ENCODE assay signal across 10 cellular contexts in the genomic region with DNA sequence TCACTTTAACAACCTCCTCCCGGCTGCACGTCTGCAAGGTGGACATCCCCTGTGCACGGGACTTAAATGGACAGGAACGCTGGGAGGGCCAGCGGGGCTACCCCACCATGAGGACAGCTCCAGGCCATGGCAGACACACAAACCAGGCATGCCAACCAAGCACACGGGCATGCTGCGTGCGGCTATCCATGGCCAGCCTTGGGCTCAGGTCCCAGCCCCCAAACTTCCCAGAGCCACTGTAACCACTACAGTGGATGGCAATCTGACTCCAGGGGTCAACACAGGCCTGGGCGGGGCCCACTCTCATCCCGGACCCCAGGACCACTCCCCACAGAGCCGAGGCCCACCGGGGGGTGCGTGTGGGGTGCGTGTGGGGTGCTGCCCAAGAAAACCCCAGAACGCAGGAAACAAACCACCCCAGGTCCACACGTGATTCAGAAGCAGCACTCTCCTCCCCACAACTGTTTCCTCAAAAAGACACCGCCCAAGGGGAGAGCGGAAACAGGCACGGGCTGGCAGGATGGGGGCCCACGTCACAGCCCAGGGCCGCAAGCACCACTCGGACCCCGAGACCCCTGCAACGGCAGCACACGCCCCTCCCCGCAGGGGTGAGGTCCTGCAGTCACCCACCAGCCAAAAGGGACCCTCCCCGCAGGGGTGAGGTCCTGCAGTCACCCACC. TPM values are rescaled to one million over a fixed set of nuclear protein-coding genes. Genes with fewer than 3 reads are reported as not detected.
DNase-seq lines count a peak whose midpoint lies in the region; ATAC-seq, FAIRE-seq and TF ChIP-seq lines count a peak whose summit lies in the region.
"Had no signal": no experiment of that assay in that cellular context is flagged by ENCODE, and none has a peak within 500 bp of the region (broad histone marks: within the 10 kb centered on the region; RNA-seq: fewer than 3 reads in every experiment).

No MANE protein-coding gene starts in this region.

- H3K4me3 ChIP-seq in OCI-LY3 (ENCODE audit: low read length) (peak overlapping the region; percentile 62; the same call in 1 of the 2 replicates), body of pancreas (no peak overlapping the region), ovary (no peak overlapping the region)
- peak overlapping the region; percentile 77 for H3K4me3 ChIP-seq in naive thymus-derived CD4-positive, alpha-beta T cell (ENCODE audit: low read length)

- H3K4me3 Mint-ChIP-seq in naive thymus-derived CD4-positive, alpha-beta T cell = peak overlapping the region; percentile 77 to 94 (median 88)

- peaks cover 69% of the 10 kb centered on the region for H4K20me1 ChIP-seq in OCI-LY3 (ENCODE audit: insufficient read depth, low read length)

- H2AFZ ChIP-seq in OCI-LY3 (ENCODE audit: low read depth, low read length) = no peak overlapping the region

- peaks cover 0 to 20% (median 0%) of the 10 kb centered on the region in 5 donors for H3K36me3 Mint-ChIP-seq in naive thymus-derived CD4-positive, alpha-beta T cell

- TF ChIP-seq EP300 in ovary (IDR thresholded peaks at IDR 0.05) = no peak

- no peaks in the 10 kb centered on the region for H3K9me3 ChIP-seq in OCI-LY3 (ENCODE audit: insufficient read depth, low read length)
- no peaks in the 10 kb centered on the region for H3K9me3 ChIP-seq in body of pancreas
- H3K9me3 ChIP-seq in naive thymus-derived CD4-positive, alpha-beta T cell (ENCODE audit: control insufficient read depth in 2 of 3, low read length in 3 of 3) = no peaks in the 10 kb centered on the region
- H3K9me3 ChIP-seq in ovary = no peaks in the 10 kb centered on the region

- H3K4me1 Mint-ChIP-seq in naive thymus-derived CD4-positive, alpha-beta T cell = peaks cover 42 to 87% (median 62%) of the 10 kb centered on the region in 7 donors

- POLR2A ChIA-PET in naive thymus-derived CD4-positive, alpha-beta T cell (lab: Charles Lee) = no interaction called here

- intact Hi-C loops in body of pancreas (cut with DNase I) = no loop called here
- intact Hi-C loops in naive thymus-derived CD4-positive, alpha-beta T cell (cut with micrococcal nuclease) = loop anchor here (1.0 to 10.0 kb wide), 6 partner anchors 8 to 490 kb away; partner anchors contain the start of genes SLC12A7 (in 2 of the 2), CEP72 (in 1 of the 2) and ZDHHC11B (in 1 of the 2)
- intact Hi-C loops in ovary (cut with DNase I) = no loop called here

- H3K27ac ChIP-seq in OCI-LY3 (ENCODE audit: low read length) (no peak overlapping the region), body of pancreas (peak overlapping the region in 3 of 4 donors; percentile 49 to 73 (median 69)), ovary (no peak overlapping the region)
- peak overlapping the region; percentile 89 for H3K27ac ChIP-seq in naive thymus-derived CD4-positive, alpha-beta T cell (ENCODE audit: low read depth, low read length)

- WGBS in body of pancreas, 2 donors = 50 to 55% methylated on average over 12 to 26 of the region's 27 CpGs
- 74 to 83% (median 76%) methylated on average over 20 to 27 of the region's 27 CpGs for WGBS in ovary, 3 donors

- H3K27me3 Mint-ChIP-seq in naive thymus-derived CD4-positive, alpha-beta T cell = no peaks in the 10 kb centered on the region

- TF ChIP-seq POLR2A in body of pancreas (IDR thresholded peaks at IDR 0.05) (no peak), GM12892 (IDR thresholded peaks at IDR 0.05; ENCODE audit: low read depth, low read length) (no peak), ovary (IDR thresholded peaks at IDR 0.05) (no peak)

- H3K27me3 ChIP-seq in OCI-LY3 (ENCODE audit: low read depth, low read length) (no peaks in the 10 kb centered on the region), body of pancreas (no peaks in the 10 kb centered on the region), ovary (no peaks in the 10 kb centered on the region)
- no peaks in the 10 kb centered on the region for H3K27me3 ChIP-seq in naive thymus-derived CD4-positive, alpha-beta T cell (ENCODE audit: control insufficient read depth in 2 of 2, insufficient read depth in 2 of 2, low read length in 2 of 2)

- H3K4me2 ChIP-seq in OCI-LY3 (ENCODE audit: low read length) = peak overlapping the region; percentile 82

- DNase-seq in GM18507 (ENCODE audit: extremely low spot score, insufficient read length, low read depth) (peak; percentile 33), body of pancreas (no peak), HTR-8/SVneo (ENCODE audit: insufficient read length, low spot score) (no peak), GM12892 (ENCODE audit: insufficient read length) (no peak), ovary (no peak)
- peak in 8 of 9 donors; percentile 52 to 78 (median 70) for DNase-seq in naive thymus-derived CD4-positive, alpha-beta T cell
- DNase-seq: NCI-H82 had no signal

- CTCF ChIA-PET in naive thymus-derived CD4-positive, alpha-beta T cell (lab: Charles Lee) = no interaction called here

- peak overlapping the region; percentile 64 to 100 (median 97) for H3K27ac Mint-ChIP-seq in naive thymus-derived CD4-positive, alpha-beta T cell

- peaks cover 59% of the 10 kb centered on the region for H3K79me2 ChIP-seq in OCI-LY3 (ENCODE audit: low read length)

- peaks cover 0 to 5% (median 0%) of the 10 kb centered on the region in 11 donors for H3K9me3 Mint-ChIP-seq in naive thymus-derived CD4-positive, alpha-beta T cell
- H3K9me3 Mint-ChIP-seq: activated naive CD4-positive, alpha-beta T cell treated with anti-CD3 and anti-CD28 coated beads, Interleukin-2, amount 50 U/mL, for 72 hours had no signal

- FAIRE-seq in GM18507 (lab: Jason Lieb, UNC) (no peak), HTR-8/SVneo (lab: Jason Lieb, UNC) (no peak), GM12892 (lab: Jason Lieb, UNC) (no peak)

- H3K4me1 ChIP-seq in OCI-LY3 (ENCODE audit: low read length) (peaks cover 25% of the 10 kb centered on the region), body of pancreas (peaks cover 75% of the 10 kb centered on the region), ovary (ENCODE audit: insufficient read depth) (peaks cover 15% of the 10 kb centered on the region)
- peaks cover 34 to 77% of the 10 kb centered on the region in 2 donors for H3K4me1 ChIP-seq in naive thymus-derived CD4-positive, alpha-beta T cell (ENCODE audit: control insufficient read depth in 2 of 2, insufficient read depth in 2 of 2, low read length in 2 of 2)

- ATAC-seq in body of pancreas (no peak), GM21390 (IDR thresholded peaks at IDR 0.05; ENCODE audit: unreplicated experiment) (no peak)
- ATAC-seq in naive thymus-derived CD4-positive, alpha-beta T cell = peak; percentile 67

- no peak for TF ChIP-seq CTCF in OCI-LY3 (IDR thresholded peaks at IDR 0.05; ENCODE audit: low read depth, low read length)
- TF ChIP-seq CTCF in body of pancreas (IDR thresholded peaks at IDR 0.05) = no peak
- no peak for TF ChIP-seq CTCF in ovary (IDR thresholded peaks at IDR 0.05)

- no peaks in the 10 kb centered on the region for H3K36me3 ChIP-seq in OCI-LY3 (replicated peaks; ENCODE audit: low read depth, low read length)
- H3K36me3 ChIP-seq in body of pancreas (replicated peaks in 1 of 2; ENCODE audit: insufficient read depth in 1 of 2, low read depth in 2 of 2) = no peaks in the 10 kb centered on the region
- H3K36me3 ChIP-seq in naive thymus-derived CD4-positive, alpha-beta T cell (ENCODE audit: control insufficient read depth in 2 of 3, insufficient read depth in 3 of 3, low read length in 3 of 3) = peaks cover 0 to 12% (median 0%) of the 10 kb centered on the region in 3 experiments
- no peaks in the 10 kb centered on the region for H3K36me3 ChIP-seq in ovary

- no peak overlapping the region for H3K9ac ChIP-seq in OCI-LY3 (ENCODE audit: low read length)

RNA-seq across cellular contexts. Expression of gene SLC12A7, which starts 7.4 kb away (rescaled TPM):
- 10 to 100 TPM; 35.5 to 42.8 TPM for total RNA-seq in body of pancreas
- total RNA-seq in naive thymus-derived CD4-positive, alpha-beta T cell = 100 to 1,000 TPM in 1 of 5 experiments, 10 to 100 TPM in 4; 45.3 to 101 (median 64.5) TPM
- polyA plus RNA-seq in naive thymus-derived CD4-positive, alpha-beta T cell = 10 to 100 TPM in 1 of 2 donors, 1 to 10 TPM in 1; 6.4 to 30.5 TPM
- polyA plus RNA-seq in GM12892 (2012; ENCODE audit: missing spikeins) = 2.0 TPM
- 10 to 100 TPM in 6 of 7 donors, 1 to 10 TPM in 1; 9.8 to 33.9 (median 23.2) TPM for total RNA-seq in ovary
- polyA plus RNA-seq in ovary = 10 to 100 TPM in 1 of 2 donors, 1 to 10 TPM in 1; 5.9 to 12.2 TPM

Comparison
In these comparisons a context has a peak if more than half of its experiments do, and no peak if none do; other contexts are left out.
1. DNase-seq: peak in GM18507 (single experiment) and naive thymus-derived CD4-positive, alpha-beta T cell (8 of 9); none in body of pancreas (0 of 4), HTR-8/SVneo (single experiment), GM12892 (single experiment) and ovary (0 of 5).
2. H3K27ac ChIP-seq: peak in body of pancreas (3 of 4) and naive thymus-derived CD4-positive, alpha-beta T cell (single experiment); none in OCI-LY3 (single experiment) and ovary (0 of 2).
3. H3K4me3 ChIP-seq: peak in OCI-LY3 (single experiment) and naive thymus-derived CD4-positive, alpha-beta T cell (single experiment); none in body of pancreas (0 of 2) and ovary (single experiment).
4. intact Hi-C loops: an anchor here in naive thymus-derived CD4-positive, alpha-beta T cell (1.0 to 10.0 kb wide); none called in body of pancreas and ovary.